ENCODE assay signal across 8 cellular contexts in genomic region chr11:86066606-86067229, GRCh38. TPM values are rescaled to one million over a fixed set of nuclear protein-coding genes. Genes with fewer than 3 reads are reported as not detected.
DNase-seq lines count a peak whose midpoint lies in the region; TF ChIP-seq lines count a peak whose summit lies in the region.

No MANE protein-coding gene starts in this region.

- 0 out of 2 replicates have a peak overlapping the region, but pooled peaks have one; percentile 0 for H3K27ac ChIP-seq in SK-N-MC

- peaks cover 3% of the 10 kb centered on the region for H3K9me3 Mint-ChIP-seq in progenitor cell of endocrine pancreas (ENCODE audit: low read depth)

- H3K27me3 ChIP-seq in GM06990 (replicated peaks; ENCODE audit: control insufficient read depth, insufficient read depth, low read length) = no peaks in the 10 kb centered on the region

- H3K36me3 ChIP-seq in GM06990 (ENCODE audit: control insufficient read depth, insufficient read depth, low read length) = no peaks in the 10 kb centered on the region
- peaks cover 2% of the 10 kb centered on the region for H3K36me3 ChIP-seq in SK-N-MC (ENCODE audit: insufficient read depth, low read length)

- H3K9me3 ChIP-seq in SK-N-MC (ENCODE audit: low read depth, low read length) = no peaks in the 10 kb centered on the region

- H3K4me3 ChIP-seq in GM06990 (replicated peaks; ENCODE audit: low read depth, low read length) = peak overlapping the region; percentile 76
- H3K4me3 ChIP-seq in SK-N-MC = peak overlapping the region; percentile 85
- H3K4me3 ChIP-seq in fibroblast of mammary gland (ENCODE audit: control insufficient read depth, low read depth, low read length) = peak overlapping the region; percentile 94

- peak overlapping the region; percentile 99 for H3K27ac Mint-ChIP-seq in progenitor cell of endocrine pancreas

- peaks cover 2% of the 10 kb centered on the region for H3K36me3 Mint-ChIP-seq in progenitor cell of endocrine pancreas (ENCODE audit: insufficient read depth)

- peaks cover 32% of the 10 kb centered on the region for H3K4me1 Mint-ChIP-seq in progenitor cell of endocrine pancreas (ENCODE audit: low read depth)

- peak overlapping the region; percentile 100 for H3K4me3 Mint-ChIP-seq in progenitor cell of endocrine pancreas (ENCODE audit: low read depth)

- TF ChIP-seq CTCF in GM06990 (IDR thresholded peaks at IDR 0.05; ENCODE audit: insufficient read depth, low read length, poor library complexity, severe bottlenecking) (no peak), fibroblast of mammary gland (conservative IDR thresholded peaks at IDR 0.05; ENCODE audit: control insufficient read depth, insufficient read depth, low read depth, low read length) (no peak), progenitor cell of endocrine pancreas (IDR thresholded peaks at IDR 0.05; ENCODE audit: unreplicated experiment) (no peak)

- DNase-seq in GM06990 (ENCODE audit: extremely low read depth, insufficient read length) (no peak), SK-N-MC (ENCODE audit: low read depth, low spot score) (no peak), fibroblast of mammary gland (ENCODE audit: low read depth) (no peak), progenitor cell of endocrine pancreas (ENCODE audit: low spot score, unreplicated experiment) (no peak), T-helper 9 cell (no peak), iPS-NIHi11 (ENCODE audit: low spot score) (no peak), UCSD-AML1 (lab: John Stamatoyannopoulos, UW; ENCODE audit: unreplicated experiment) (no peak), NCI-H524 treated with DMSO at 0.1 percent for 48 hours (lab: John Stamatoyannopoulos, UW) (no peak)

- peak overlapping the region; percentile 82 for H3K9ac ChIP-seq in SK-N-MC (ENCODE audit: insufficient read length)

- no peaks in the 10 kb centered on the region for H3K27me3 Mint-ChIP-seq in progenitor cell of endocrine pancreas

RNA-seq across cellular contexts. Expression of gene PICALM, which starts 2.2 kb away (rescaled TPM):
- total RNA-seq in progenitor cell of endocrine pancreas = 129 and 133 TPM in 2 replicates
